Comparison of ENCODE assay signal across 13 cellular contexts in genomic region chr10:44724415-44725174, GRCh38.
DNase-seq lines count a peak whose midpoint lies in the region; ATAC-seq, FAIRE-seq and TF ChIP-seq lines count a peak whose summit lies in the region.
"Had no signal": no experiment of that assay in that cellular context is flagged by ENCODE, and none has a peak within 500 bp of the region (broad histone marks: within the 10 kb centered on the region; RNA-seq: fewer than 3 reads in every experiment).

No MANE protein-coding gene starts in this region.

- TF ChIP-seq CTCF in choroid plexus epithelial cell (conservative IDR thresholded peaks at IDR 0.05; ENCODE audit: low read depth, low read length) (no peak), upper lobe of right lung (IDR thresholded peaks at IDR 0.05) (no peak)

- H3K9me3 ChIP-seq in upper lobe of right lung = no peaks in the 10 kb centered on the region

- H3K36me3 ChIP-seq in upper lobe of right lung = no peaks in the 10 kb centered on the region

- peaks cover 0 to 27% (median 0%) of the 10 kb centered on the region in 4 donors for H3K4me1 Mint-ChIP-seq in naive thymus-derived CD8-positive, alpha-beta T cell
- H3K4me1 Mint-ChIP-seq: activated naive CD8-positive, alpha-beta T cell treated with anti-CD3 and anti-CD28 coated beads, Interleukin-2, amount 10 ng/mL, durations not matched to agents 7 days and 5 days had no signal

- H3K4me3 ChIP-seq in choroid plexus epithelial cell (ENCODE audit: low read depth, low read length) = no peak overlapping the region
- no peak overlapping the region for H3K4me3 ChIP-seq in upper lobe of right lung

- H3K27ac Mint-ChIP-seq in naive thymus-derived CD8-positive, alpha-beta T cell = no peak overlapping the region
- H3K27ac Mint-ChIP-seq: activated B cell treated with CpG ODN at 0.5 μM for 24 hours; activated naive CD8-positive, alpha-beta T cell treated with anti-CD3 and anti-CD28 coated beads, Interleukin-2, amount 10 ng/mL, durations not matched to agents 7 days and 5 days had no signal

- no peaks in the 10 kb centered on the region for H3K36me3 Mint-ChIP-seq in naive thymus-derived CD8-positive, alpha-beta T cell
- H3K36me3 Mint-ChIP-seq: activated naive CD8-positive, alpha-beta T cell treated with anti-CD3 and anti-CD28 coated beads, Interleukin-2, amount 10 ng/mL, durations not matched to agents 7 days and 5 days; naive thymus-derived CD4-positive, alpha-beta T cell had no signal

- no peak overlapping the region for H3K4me3 Mint-ChIP-seq in naive thymus-derived CD8-positive, alpha-beta T cell
- H3K4me3 Mint-ChIP-seq: activated naive CD8-positive, alpha-beta T cell treated with anti-CD3 and anti-CD28 coated beads, Interleukin-2, amount 10 ng/mL, durations not matched to agents 7 days and 5 days; naive thymus-derived CD4-positive, alpha-beta T cell had no signal

- H3K27me3 ChIP-seq in upper lobe of right lung = no peaks in the 10 kb centered on the region

- intact Hi-C loops in Right ventricle myocardium superior (cut with DNase I) = no loop called here
- intact Hi-C loops in cardiac septum (cut with DNase I) = no loop called here
- intact Hi-C loops in upper lobe of right lung (cut with DNase I) = no loop called here

- peak; percentile 36 for ATAC-seq in Right ventricle myocardium superior (ENCODE audit: poor library complexity)
- no peak for ATAC-seq in naive thymus-derived CD8-positive, alpha-beta T cell
- no peak for ATAC-seq in upper lobe of right lung
- no peak for ATAC-seq in HG03108 (IDR thresholded peaks at IDR 0.05; ENCODE audit: unreplicated experiment)

- no peak overlapping the region for H3K27ac ChIP-seq in upper lobe of right lung

- FAIRE-seq in HTR-8/SVneo (lab: Jason Lieb, UNC) = no peak

- POLR2A ChIA-PET in naive thymus-derived CD8-positive, alpha-beta T cell (lab: Charles Lee) = no interaction called here

- peaks cover 11% of the 10 kb centered on the region for H3K4me1 ChIP-seq in upper lobe of right lung

- peaks cover 0 to 8% (median 4%) of the 10 kb centered on the region in 5 donors for H3K27me3 Mint-ChIP-seq in naive thymus-derived CD8-positive, alpha-beta T cell
- H3K27me3 Mint-ChIP-seq: activated B cell treated with CpG ODN at 0.5 μM for 24 hours; activated naive CD8-positive, alpha-beta T cell treated with anti-CD3 and anti-CD28 coated beads, Interleukin-2, amount 10 ng/mL, durations not matched to agents 7 days and 5 days had no signal

- no peak for DNase-seq in Right ventricle myocardium superior
- no peak for DNase-seq in cardiac septum (ENCODE audit: low spot score)
- peak; percentile 40 for DNase-seq in HTR-8/SVneo (ENCODE audit: insufficient read length, low spot score)
- DNase-seq in choroid plexus epithelial cell (ENCODE audit: low read depth) = peak; percentile 70
- no peak for DNase-seq in naive thymus-derived CD8-positive, alpha-beta T cell
- no peak for DNase-seq in upper lobe of right lung
- no peak for DNase-seq in GF-D8 (lab: John Stamatoyannopoulos, UW)
- DNase-seq: activated B cell treated with CpG ODN at 0.5 μM for 24 hours; activated naive CD8-positive, alpha-beta T cell treated with anti-CD3 and anti-CD28 coated beads, Interleukin-2, amount 10 ng/mL, durations not matched to agents 7 days and 5 days; glutamatergic neuron; naive thymus-derived CD4-positive, alpha-beta T cell; NCI-H774 had no signal

- H3K9me3 Mint-ChIP-seq in naive thymus-derived CD8-positive, alpha-beta T cell = peaks cover 0 to 12% (median 6%) of the 10 kb centered on the region in 9 donors
- H3K9me3 Mint-ChIP-seq: activated naive CD8-positive, alpha-beta T cell treated with anti-CD3 and anti-CD28 coated beads, Interleukin-2, amount 10 ng/mL, durations not matched to agents 7 days and 5 days had no signal

Comparison
In these comparisons a context has a peak if more than half of its experiments do, and no peak if none do; other contexts are left out.
1. DNase-seq: peak in HTR-8/SVneo (single experiment) and choroid plexus epithelial cell (single experiment); none in Right ventricle myocardium superior (single experiment), cardiac septum (single experiment), naive thymus-derived CD8-positive, alpha-beta T cell (0 of 10), upper lobe of right lung (single experiment) and GF-D8 (single experiment).